ENCODE assay signal across 21 cellular contexts in the genomic region with DNA sequence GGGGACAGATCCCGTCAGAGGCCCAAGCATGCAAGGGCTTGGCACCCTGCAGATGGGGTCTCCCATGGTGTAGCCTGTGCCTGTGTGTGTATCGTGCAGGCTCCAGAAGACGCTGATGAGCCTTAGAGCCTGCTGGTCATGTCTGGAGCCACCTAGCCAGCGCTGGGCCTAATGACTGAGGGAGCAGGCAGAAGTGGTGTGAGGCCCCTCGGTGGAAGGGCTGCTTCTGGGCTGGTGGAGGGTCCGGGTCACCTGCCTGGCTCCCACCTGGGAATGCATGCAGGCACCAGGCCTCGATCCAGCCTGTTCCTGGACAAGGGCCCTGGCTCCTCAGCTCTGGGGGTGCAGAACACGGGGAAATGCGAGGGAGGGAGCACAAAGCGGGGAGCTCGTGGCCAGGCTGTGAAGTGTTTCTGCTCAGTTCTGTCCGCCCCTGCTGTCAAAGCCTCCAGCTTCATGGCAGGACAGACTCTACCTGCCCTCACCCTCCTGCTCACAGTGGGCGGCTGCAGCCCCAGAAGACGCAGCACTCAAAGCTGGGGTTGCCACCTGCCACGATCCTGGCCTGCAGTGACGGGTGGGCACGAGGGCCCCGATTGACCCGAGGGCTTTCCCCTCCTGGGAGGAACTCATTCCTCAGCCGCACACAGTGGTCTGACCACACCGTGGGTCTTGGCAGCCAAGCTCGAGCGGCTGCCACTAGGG. TPM values are rescaled to one million over a fixed set of nuclear protein-coding genes. Genes with fewer than 3 reads are reported as not detected.
DNase-seq lines count a peak whose midpoint lies in the region; ATAC-seq and TF ChIP-seq lines count a peak whose summit lies in the region.
"Had no signal": no experiment of that assay in that cellular context is flagged by ENCODE, and none has a peak within 500 bp of the region (broad histone marks: within the 10 kb centered on the region; RNA-seq: fewer than 3 reads in every experiment).

No MANE protein-coding gene starts in this region.

- peaks cover 5% of the 10 kb centered on the region for H3K9me3 Mint-ChIP-seq in endodermal cell
- H3K9me3 Mint-ChIP-seq: activated T-helper 17 cell treated with anti-CD3 and anti-CD28 coated beads, Interleukin-2, amount 50 U/mL, for 72 hours; effector memory CD8-positive, alpha-beta T cell had no signal

- no peaks in the 10 kb centered on the region for H3K4me1 Mint-ChIP-seq in endodermal cell
- H3K4me1 Mint-ChIP-seq: IgD-negative memory B cell had no signal

- H2BK120ac ChIP-seq in neuronal stem cell (ENCODE audit: low read depth, low read length): no peak overlapping the region

- no peak for TF ChIP-seq CTCF in Panc1 (IDR thresholded peaks at IDR 0.05)
- TF ChIP-seq CTCF in endodermal cell (conservative IDR thresholded peaks at IDR 0.05): no peak

- H3K4me3 Mint-ChIP-seq in endodermal cell: no peak overlapping the region
- H3K4me3 Mint-ChIP-seq: activated T-helper 17 cell treated with anti-CD3 and anti-CD28 coated beads, Interleukin-2, amount 50 U/mL, for 72 hours; IgD-negative memory B cell; T-helper 2 cell treated with Interferon-gamma antibody and Interleukin-4, amounts not matched to agents 5 μg/mL and 100 μg/mL, for 36 hours had no signal

- H3K4me3 ChIP-seq in BLaER1 (no peak overlapping the region), Panc1 (ENCODE audit: low read depth in 2 of 2, low read length in 2 of 2) (no peak overlapping the region), endodermal cell (ENCODE audit: low read length) (no peak overlapping the region), neuronal stem cell (ENCODE audit: low read length in 2 of 2) (no peak overlapping the region)

- H2AFZ ChIP-seq in neuronal stem cell (ENCODE audit: low read length): no peak overlapping the region

- H3K27ac ChIP-seq in BLaER1 (peak overlapping the region; percentile 46; the same call in 1 of the 2 replicates), Panc1 (ENCODE audit: low read length) (no peak overlapping the region), endodermal cell (ENCODE audit: low read depth, low read length) (no peak overlapping the region), neuronal stem cell (replicated peaks; ENCODE audit: low read length) (no peak overlapping the region)
- H3K27ac ChIP-seq: C4-2B, foreskin keratinocyte had no signal

- no peak overlapping the region for H3K4ac ChIP-seq in neuronal stem cell (ENCODE audit: low read length)

- H3K4me2 ChIP-seq in BLaER1: peak overlapping the region; percentile 57
- no peak overlapping the region for H3K4me2 ChIP-seq in neuronal stem cell (ENCODE audit: insufficient read depth, low read length, poor library complexity, severe bottlenecking)

- H3K36me3 ChIP-seq in BLaER1: peaks cover 76% of the 10 kb centered on the region
- no peaks in the 10 kb centered on the region for H3K36me3 ChIP-seq in Panc1 (ENCODE audit: control insufficient read depth, insufficient read depth, low read length)
- peaks cover 34% of the 10 kb centered on the region for H3K36me3 ChIP-seq in endodermal cell (ENCODE audit: control insufficient read depth, insufficient read depth, low read length)
- H3K36me3 ChIP-seq in neuronal stem cell (replicated peaks in 1 of 2; ENCODE audit: control insufficient read depth in 2 of 2, insufficient read depth in 2 of 2, low read length in 2 of 2): peaks cover 15 to 79% of the 10 kb centered on the region in 2 donors

- peak overlapping the region; percentile 83 for H3K23ac ChIP-seq in neuronal stem cell (ENCODE audit: low read depth, low read length, poor library complexity)

- H4K91ac ChIP-seq in neuronal stem cell (ENCODE audit: low read depth, low read length, poor library complexity): no peak overlapping the region

- WGBS in endodermal cell (ENCODE audit: insufficient coverage in 1 of 2, insufficient read length in 1 of 2), 2 experiments: 95 to 98% methylated on average over 11 to 23 of the region's 23 CpGs
- no CpG with 5 or more reads among the region's 23 CpGs for WGBS in neuronal stem cell (ENCODE audit: extremely low coverage in 2 of 2, insufficient read length in 2 of 2, insufficient replicate concordance in 1 of 2), 2 donors

- no peak overlapping the region for H2BK12ac ChIP-seq in neuronal stem cell (ENCODE audit: low read length)

- H4K8ac ChIP-seq in neuronal stem cell (ENCODE audit: low read depth, low read length): no peak overlapping the region

- DNase-seq in Panc1 (ENCODE audit: low read depth, low spot score) (no peak), endodermal cell (no peak), neuronal stem cell (ENCODE audit: low spot score) (no peak), NCI-H1417 (lab: John Stamatoyannopoulos, UW) (no peak)
- DNase-seq: activated CD4-positive, alpha-beta T cell treated with anti-CD3 and anti-CD28 coated beads, Interleukin-2, amount 50 U/mL, for 4 hours; effector memory CD8-positive, alpha-beta T cell; EL; foreskin keratinocyte; left ventricle myocardium superior; NCI-H1092 treated with DMSO at 0.1 percent for 48 hours; NCI-H2029; NCI-H82 had no signal

- H2BK5ac ChIP-seq in neuronal stem cell (ENCODE audit: low read length): no peak overlapping the region

- H2BK15ac ChIP-seq in neuronal stem cell (ENCODE audit: low read length): no peak overlapping the region

- H4K20me1 ChIP-seq in BLaER1: peaks cover 54% of the 10 kb centered on the region

- H2AK5ac ChIP-seq in neuronal stem cell (ENCODE audit: low read depth, low read length): no peak overlapping the region

- POLR2A ChIA-PET in Panc1 (lab: Charles Lee): no interaction called here

- H3K4me1 ChIP-seq in BLaER1: peaks cover 41% of the 10 kb centered on the region
- no peaks in the 10 kb centered on the region for H3K4me1 ChIP-seq in Panc1 (ENCODE audit: control insufficient read depth, insufficient read depth, low read length)
- H3K4me1 ChIP-seq in endodermal cell (ENCODE audit: control insufficient read depth, insufficient read depth, low read length): no peaks in the 10 kb centered on the region
- peaks cover 0 to 4% of the 10 kb centered on the region in 2 donors for H3K4me1 ChIP-seq in neuronal stem cell (ENCODE audit: control insufficient read depth in 2 of 2, insufficient read depth in 1 of 2, low read depth in 1 of 2, low read length in 2 of 2)
- H3K4me1 ChIP-seq: foreskin keratinocyte had no signal

- ATAC-seq in Panc1 (peak; percentile 14), HG03108 (IDR thresholded peaks at IDR 0.05; ENCODE audit: unreplicated experiment) (no peak), GM21447 (IDR thresholded peaks at IDR 0.05; ENCODE audit: unreplicated experiment) (no peak)
- ATAC-seq: activated T-helper 17 cell treated with anti-CD3 and anti-CD28 coated beads, Interleukin-2, amount 50 U/mL, for 72 hours; effector memory CD8-positive, alpha-beta T cell; esophagus mucosa; foreskin keratinocyte; Right ventricle myocardium inferior had no signal

- H3K14ac ChIP-seq in neuronal stem cell (ENCODE audit: low read length): peak overlapping the region; percentile 82

- no peaks in the 10 kb centered on the region for H3K27me3 ChIP-seq in BLaER1
- H3K27me3 ChIP-seq in Panc1 (ENCODE audit: control insufficient read depth, insufficient read depth, low read length): no peaks in the 10 kb centered on the region
- no peaks in the 10 kb centered on the region for H3K27me3 ChIP-seq in endodermal cell (ENCODE audit: control insufficient read depth, insufficient read depth, low read length, poor library complexity, severe bottlenecking)
- H3K27me3 ChIP-seq in neuronal stem cell (ENCODE audit: control insufficient read depth in 3 of 3, insufficient read depth in 3 of 3, low read depth in 1 of 3, low read length in 3 of 3): peaks cover 0 to 3% (median 0%) of the 10 kb centered on the region in 3 experiments
- H3K27me3 ChIP-seq: foreskin keratinocyte had no signal

- peaks cover 23% of the 10 kb centered on the region for H3K9me3 ChIP-seq in BLaER1
- H3K9me3 ChIP-seq in Panc1 (ENCODE audit: control insufficient read depth, insufficient read depth, low read depth, low read length): no peaks in the 10 kb centered on the region
- no peaks in the 10 kb centered on the region for H3K9me3 ChIP-seq in endodermal cell (ENCODE audit: control insufficient read depth, low read length)
- peaks cover 8 to 21% of the 10 kb centered on the region in 2 donors for H3K9me3 ChIP-seq in neuronal stem cell (replicated peaks in 1 of 2; ENCODE audit: control insufficient read depth in 2 of 2, insufficient read depth in 1 of 2, low read depth in 1 of 2, low read length in 2 of 2)

- H3K9ac ChIP-seq in BLaER1 (0 out of 2 replicates have a peak overlapping the region, but pooled peaks have one; percentile 15), endodermal cell (ENCODE audit: extremely low read depth, low read length, poor library complexity, severe bottlenecking) (no peak overlapping the region), neuronal stem cell (ENCODE audit: low read depth, low read length, poor library complexity) (no peak overlapping the region)

- H3K27ac Mint-ChIP-seq in endodermal cell: peak overlapping the region; percentile 84
- H3K27ac Mint-ChIP-seq: activated T-helper 17 cell treated with anti-CD3 and anti-CD28 coated beads, Interleukin-2, amount 50 U/mL, for 72 hours; IgD-negative memory B cell; T-helper 2 cell treated with Interferon-gamma antibody and Interleukin-4, amounts not matched to agents 5 μg/mL and 100 μg/mL, for 36 hours had no signal

- peaks cover 30% of the 10 kb centered on the region for H3K36me3 Mint-ChIP-seq in endodermal cell (ENCODE audit: low read depth)

- in situ Hi-C loops in Panc1 (cut with HindIII; ENCODE audit: low pct_unique_long_range_greater_than_20kb, low sequenced_read_pairs): no loop called here

- CTCF ChIA-PET in Panc1 (lab: Charles Lee): no interaction called here

- no peaks in the 10 kb centered on the region for H3K27me3 Mint-ChIP-seq in endodermal cell (ENCODE audit: insufficient read depth)
- H3K27me3 Mint-ChIP-seq: activated T-helper 17 cell treated with anti-CD3 and anti-CD28 coated beads, Interleukin-2, amount 50 U/mL, for 72 hours; effector memory CD8-positive, alpha-beta T cell; IgD-negative memory B cell had no signal

- peaks cover 32% of the 10 kb centered on the region for H3K79me1 ChIP-seq in neuronal stem cell (ENCODE audit: low read depth, low read length)

- intact Hi-C loops in Panc1 (cut with micrococcal nuclease; ENCODE audit: unreplicated experiment): no loop called here

- BruUV-seq in Panc1 (replicated peaks; lab: Mats Ljungman, UMichigan): no TSS peak

- H3K18ac ChIP-seq in neuronal stem cell (ENCODE audit: low read length): peak overlapping the region; percentile 76

RNA-seq across cellular contexts. Expression of a gene that starts 47.3 kb away (rescaled TPM):
- total RNA-seq in Panc1 (2021; ENCODE audit: unreplicated experiment) (22.0 TPM), endodermal cell (100 to 1,000 TPM in 1 of 2 donors, 10 to 100 TPM in 1; 93.0 to 106 TPM)
- 22.0 TPM for polyA plus RNA-seq in Panc1 (2012; ENCODE audit: insufficient read length)
- polyA plus RNA-seq in endodermal cell (2013, experiment 1 of 2): 81.5 TPM
- polyA plus RNA-seq in endodermal cell (2013, experiment 2 of 2): 79.0 TPM
- 32.8 TPM for polyA plus RNA-seq in neuronal stem cell (2013, experiment 1 of 2)
- 32.8 TPM for polyA plus RNA-seq in neuronal stem cell (2013, experiment 2 of 2)
